In the genomic region with DNA sequence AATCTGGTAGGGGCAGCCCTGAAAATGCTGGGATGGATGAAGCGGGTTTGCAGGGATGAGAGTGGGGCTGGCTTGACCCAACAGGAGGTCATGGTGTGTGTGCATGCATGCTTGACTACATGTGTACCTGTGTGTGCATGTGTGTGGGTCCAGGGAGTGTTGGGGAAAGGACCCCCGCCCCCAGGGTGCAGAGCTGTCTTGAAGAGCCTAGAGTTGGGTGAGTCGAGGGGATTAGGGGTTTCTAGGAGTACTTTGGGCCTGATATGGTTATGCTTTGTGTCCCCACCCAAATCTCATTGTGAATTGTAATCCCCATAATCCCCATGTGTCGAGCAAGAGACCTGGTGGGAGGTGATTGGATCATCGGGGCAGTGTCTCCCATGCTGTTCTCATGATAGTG, we compare ENCODE assay signal across 23 cellular contexts. TPM values are rescaled to one million over a fixed set of nuclear protein-coding genes. Genes with fewer than 3 reads are reported as not detected.
"Had no signal": no experiment of that assay in that cellular context is flagged by ENCODE, and none has a peak within 500 bp of the region (broad histone marks: within the 10 kb centered on the region; RNA-seq: fewer than 3 reads in every experiment).

No MANE protein-coding gene starts in this region.

- H3K27me3 Mint-ChIP-seq: activated B cell treated with CpG ODN at 0.5 μM for 24 hours; activated CD4-positive, alpha-beta T cell treated with anti-CD3 and anti-CD28 coated beads, Interleukin-2, amount 10 ng/mL, durations not matched to agents 24 days and 14 days; activated naive CD4-positive, alpha-beta T cell treated with anti-CD3 and anti-CD28 coated beads, Interleukin-2, amount 50 U/mL, for 24 hours had no signal

- H3K4me3 ChIP-seq: breast epithelium, MG63, PC-9 had no signal

- H3K36me3 Mint-ChIP-seq: activated naive CD4-positive, alpha-beta T cell treated with anti-CD3 and anti-CD28 coated beads, Interleukin-2, amount 50 U/mL, for 24 hours had no signal

- H3K27me3 ChIP-seq: breast epithelium, MG63 had no signal

- DNase-seq: activated B cell treated with CpG ODN at 0.5 μM for 24 hours; activated CD4-positive, alpha-beta T cell treated with anti-CD3 and anti-CD28 coated beads for 1 hour; activated CD4-positive, alpha-beta T cell treated with anti-CD3 and anti-CD28 coated beads, Interleukin-2, amount 10 ng/mL, durations not matched to agents 24 days and 14 days; activated CD4-positive, alpha-beta T cell treated with anti-CD3 and anti-CD28 coated beads, Interleukin-2, amount 50 U/mL, for 48 hours; activated T-cell treated with anti-CD3 and anti-CD28 coated beads, Interleukin-2, amount 50 U/mL, for 1 hour; aorta; caudate nucleus; MG63; MV-4-11; NCI-H1092 treated with DMSO at 0.1 percent for 48 hours; NCI-H1417 treated with DMSO at 0.1 percent for 48 hours; NCI-H1694; NCI-H2029; NCI-H2107; NCI-H2171 treated with DMSO at 0.1 percent for 48 hours; NCI-H345; NCI-H510A; NCI-H526 treated with DMSO at 0.1 percent for 48 hours; PC-9; SHP77 treated with DMSO at 0.1 percent for 48 hours had no signal

- H3K4me3 Mint-ChIP-seq: activated B cell treated with CpG ODN at 0.5 μM for 24 hours; activated CD4-positive, alpha-beta T cell treated with anti-CD3 and anti-CD28 coated beads, Interleukin-2, amount 10 ng/mL, durations not matched to agents 24 days and 14 days; activated naive CD4-positive, alpha-beta T cell treated with anti-CD3 and anti-CD28 coated beads, Interleukin-2, amount 50 U/mL, for 24 hours; T-helper 1 cell treated with Interleukin-12 subunit alpha and Interleukin-12 subunit beta and Interleukin-4 antibody, amounts not matched to agents 30 μg/mL and 1 μg/mL, for 36 hours had no signal

- H3K27ac ChIP-seq: breast epithelium, PC-9 had no signal

- H3K36me3 ChIP-seq: breast epithelium, MG63 had no signal

- H3K4me1 ChIP-seq: breast epithelium had no signal

- H3K9me3 ChIP-seq: breast epithelium, MG63 had no signal

- H3K27ac Mint-ChIP-seq: activated B cell treated with CpG ODN at 0.5 μM for 24 hours; activated naive CD4-positive, alpha-beta T cell treated with anti-CD3 and anti-CD28 coated beads, Interleukin-2, amount 50 U/mL, for 24 hours; T-helper 1 cell treated with Interleukin-12 subunit alpha and Interleukin-12 subunit beta and Interleukin-4 antibody, amounts not matched to agents 30 μg/mL and 1 μg/mL, for 36 hours had no signal

- H3K9me3 Mint-ChIP-seq: activated B cell treated with CpG ODN at 0.5 μM for 24 hours; activated CD4-positive, alpha-beta T cell treated with anti-CD3 and anti-CD28 coated beads, Interleukin-2, amount 10 ng/mL, durations not matched to agents 24 days and 14 days; activated naive CD4-positive, alpha-beta T cell treated with anti-CD3 and anti-CD28 coated beads, Interleukin-2, amount 50 U/mL, for 24 hours; T-helper 1 cell treated with Interleukin-12 subunit alpha and Interleukin-12 subunit beta and Interleukin-4 antibody, amounts not matched to agents 30 μg/mL and 1 μg/mL, for 36 hours had no signal

RNA-seq across cellular contexts. Expression of a gene that starts 5.0 kb away (rescaled TPM):
- total RNA-seq: activated B cell treated with CpG ODN at 0.5 μM for 24 hours; activated CD4-positive, alpha-beta T cell treated with anti-CD3 and anti-CD28 coated beads, Interleukin-2, amount 10 ng/mL, durations not matched to agents 24 days and 14 days; aorta; breast epithelium; PC-9 had no signal
